ENCODE assay signal across 11 cellular contexts in genomic region chr18:59861963-59862819, GRCh38. TPM values are rescaled to one million over a fixed set of nuclear protein-coding genes. Genes with fewer than 3 reads are reported as not detected.
DNase-seq lines count a peak whose midpoint lies in the region; ATAC-seq, FAIRE-seq and TF ChIP-seq lines count a peak whose summit lies in the region.
"Had no signal": no experiment of that assay in that cellular context is flagged by ENCODE, and none has a peak within 500 bp of the region (broad histone marks: within the 10 kb centered on the region; RNA-seq: fewer than 3 reads in every experiment).

No MANE protein-coding gene starts in this region.

- no peaks in the 10 kb centered on the region for H3F3A ChIP-seq in MM.1S (ENCODE audit: insufficient read depth, low read length)

- no peaks in the 10 kb centered on the region for H3K9me3 Mint-ChIP-seq in WTC11
- H3K9me3 Mint-ChIP-seq: HFFc6 had no signal

- no peak overlapping the region for H2AFZ ChIP-seq in MM.1S (ENCODE audit: low read length)

- no peaks in the 10 kb centered on the region for H3K9me3 ChIP-seq in MM.1S (replicated peaks; ENCODE audit: insufficient read depth, low read length)

- no peaks in the 10 kb centered on the region for H3K36me3 Mint-ChIP-seq in WTC11

- peak; percentile 86 for ATAC-seq in GM18498 (IDR thresholded peaks at IDR 0.05; ENCODE audit: unreplicated experiment)
- peak; percentile 71 for ATAC-seq in GM21423 (IDR thresholded peaks at IDR 0.05; ENCODE audit: unreplicated experiment)
- ATAC-seq in HG03135 (IDR thresholded peaks at IDR 0.05; ENCODE audit: unreplicated experiment), result peak; percentile 68
- ATAC-seq in WTC11, result no peak
- ATAC-seq in HG02763 (IDR thresholded peaks at IDR 0.05; ENCODE audit: unreplicated experiment), result no peak

- CTCF ChIA-PET in WTC11 (lab: Charles Lee) (no interaction called here), GM10248 (lab: Yijun Ruan, JAX) (interaction anchor here (1.7 kb wide), 1 partner anchor 18 kb away, joined by 3 read pairs; no protein-coding TSS in a partner anchor)

- peak overlapping the region; percentile 84; the same call in 1 of the 2 replicates for H3K27ac Mint-ChIP-seq in WTC11
- H3K27ac Mint-ChIP-seq: HFFc6 had no signal

- H3K36me3 ChIP-seq in MM.1S (replicated peaks; ENCODE audit: insufficient read depth, low read length), result no peaks in the 10 kb centered on the region

- H3K4me2 ChIP-seq in MM.1S (ENCODE audit: low read depth, low read length), result no peak overlapping the region

- no peaks in the 10 kb centered on the region for H3K27me3 Mint-ChIP-seq in WTC11 (ENCODE audit: low read depth)

- no peaks in the 10 kb centered on the region for H3K4me1 ChIP-seq in MM.1S (ENCODE audit: low read length)

- H3K9ac ChIP-seq in MM.1S (ENCODE audit: low read length), result no peak overlapping the region

- no peak overlapping the region for H3K4me3 Mint-ChIP-seq in WTC11
- H3K4me3 Mint-ChIP-seq: HFFc6 had no signal

- peaks cover 56% of the 10 kb centered on the region for H3K4me1 Mint-ChIP-seq in WTC11

- no peaks in the 10 kb centered on the region for H4K20me1 ChIP-seq in MM.1S (ENCODE audit: insufficient read depth, low read length)

- H3K9me2 ChIP-seq in MM.1S (replicated peaks; ENCODE audit: insufficient read depth, low read length), result no peaks in the 10 kb centered on the region

- H3K4me3 ChIP-seq in MM.1S (ENCODE audit: low read length), result no peak overlapping the region

- FAIRE-seq in urothelium cell line (lab: Jason Lieb, UNC), result no peak

- POLR2A ChIA-PET in WTC11 (lab: Charles Lee) (interaction anchor here (0.7 to 3.4 kb wide), 2 partner anchors 36 to 38 kb away, joined by 5 to 91 read pairs; partner anchors contain the start of gene PMAIP1), GM10248 (lab: Yijun Ruan, JAX) (interaction anchor here (0.6 kb wide), 1 partner anchor 37 kb away, joined by 3 read pairs; the partner anchor contains the start of gene PMAIP1)

- TF ChIP-seq CTCF in WTC11 (IDR thresholded peaks at IDR 0.05) (no peak), MM.1S (IDR thresholded peaks at IDR 0.05; ENCODE audit: low read length) (no peak), GM10248 (IDR thresholded peaks at IDR 0.05; ENCODE audit: control extremely low read depth, extremely low read depth, low read depth, missing control alignments) (no peak)

- no peak for DNase-seq in WTC11 (ENCODE audit: low spot score)
- no peak for DNase-seq in urothelium cell line (ENCODE audit: low spot score)
- DNase-seq in MM.1S, result no peak
- no peak for DNase-seq in GM10248 (ENCODE audit: extremely low spot score)
- DNase-seq: amniotic stem cell; HFFc6; stimulated activated CD4-positive, alpha-beta T cell treated with anti-CD3 and anti-CD28 coated beads, Interleukin-4, amount 100 ng/mL, for 24 hours had no signal

- H3K27ac ChIP-seq in MM.1S (ENCODE audit: low read length), result no peak overlapping the region

- no peaks in the 10 kb centered on the region for H3K79me2 ChIP-seq in MM.1S (ENCODE audit: low read length)

- no peaks in the 10 kb centered on the region for H3K27me3 ChIP-seq in MM.1S (replicated peaks; ENCODE audit: insufficient read depth, low read length)

TF ChIP-seq in WTC11, 78 proteins besides CTCF, POLR2A, EP300 and RAD21 (continues in another document):
- TF ChIP-seq ZMAT4 (CRISPR knock-in tag; IDR thresholded peaks at IDR 0.05) (no peak), JAZF1 (CRISPR knock-in tag; IDR thresholded peaks at IDR 0.05) (no peak), FOXP4 (CRISPR knock-in tag; IDR thresholded peaks at IDR 0.05) (no peak), ZNF219 (CRISPR knock-in tag; IDR thresholded peaks at IDR 0.05; ENCODE audit: borderline replicate concordance) (no peak), ZNF281 (CRISPR knock-in tag; IDR thresholded peaks at IDR 0.05) (no peak), SP1 (CRISPR knock-in tag; conservative IDR thresholded peaks at IDR 0.05) (no peak), ZNF671 (CRISPR knock-in tag; IDR thresholded peaks at IDR 0.05) (no peak), JUN (CRISPR knock-in tag; IDR thresholded peaks at IDR 0.05) (no peak), ZNF532 (CRISPR knock-in tag; IDR thresholded peaks at IDR 0.05; ENCODE audit: borderline replicate concordance) (no peak), HMGXB4 (CRISPR knock-in tag; IDR thresholded peaks at IDR 0.05) (no peak), TEAD1 (CRISPR knock-in tag; IDR thresholded peaks at IDR 0.05) (no peak)

RNA-seq across cellular contexts. Expression of gene PMAIP1, which starts 37.6 kb away (rescaled TPM):
- total RNA-seq in WTC11 (2021), result 152 to 162 TPM (median 161 TPM) in 3 replicates

Comparison
In these comparisons a context has a peak if more than half of its experiments do, and no peak if none do; other contexts are left out.
1. ATAC-seq: peak in GM18498 (single experiment), GM21423 (single experiment) and HG03135 (single experiment); none in WTC11 (single experiment) and HG02763 (single experiment).